19 cellular contexts compared by ENCODE assay signal in genomic region chr11:17851697-17852096, GRCh38.
"Had no signal": no experiment of that assay in that cellular context is flagged by ENCODE, and none has a peak within 500 bp of the region (broad histone marks: within the 10 kb centered on the region; RNA-seq: fewer than 3 reads in every experiment).

No MANE protein-coding gene starts in this region.

- H3K36me3 ChIP-seq: colonic mucosa, heart right ventricle, lower lobe of right lung had no signal

- ATAC-seq: heart right ventricle, left cardiac atrium, left lung, left ventricle myocardium superior, lower lobe of right lung had no signal

- DNase-seq: colonic mucosa; cortex of kidney; effector CD4-positive, alpha-beta T cell; effector memory CD4-positive, alpha-beta T cell; glutamatergic neuron; heart right ventricle; hippocampal formation; left cardiac atrium; left lung; left ventricle myocardium superior; lower lobe of right lung; mesenchymal stem cell; midbrain had no signal

- H3K4me1 ChIP-seq: colonic mucosa, foreskin keratinocyte, left lung, lower lobe of right lung had no signal

- H3K27ac ChIP-seq: colonic mucosa, esophagus muscularis mucosa, foreskin keratinocyte, heart right ventricle, left lung, lower lobe of right lung had no signal

- H3K27me3 ChIP-seq: colonic mucosa, esophagus muscularis mucosa, foreskin keratinocyte, heart right ventricle, left lung had no signal

- H3K4me3 ChIP-seq: colonic mucosa, esophagus muscularis mucosa, heart right ventricle, left lung, lower lobe of right lung had no signal

- H3K9me3 ChIP-seq: colonic mucosa, esophagus muscularis mucosa, heart right ventricle, left lung, lower lobe of right lung had no signal

- FAIRE-seq: endothelial cell of umbilical vein, frontal cortex, islet of Langerhans, keratinocyte had no signal
